Comparison of ENCODE assay signal across 1 cellular context in genomic region chr21:29022141-29022540, GRCh38.
TF ChIP-seq lines count a peak whose summit lies in the region.

No MANE protein-coding gene starts in this region.

TF ChIP-seq in SK-N-SH treated with all-trans-retinoic acid at 6 μM for 48 hours, 23 proteins besides CTCF, POLR2A, EP300 and RAD21 (continued from another document):
- no peak for TF ChIP-seq ISL1 (CRISPR knock-in tag; IDR thresholded peaks at IDR 0.05)
- no peak for TF ChIP-seq PATZ1 (CRISPR knock-in tag; IDR thresholded peaks at IDR 0.05; ENCODE audit: borderline replicate concordance)
- TF ChIP-seq TOX (CRISPR knock-in tag; IDR thresholded peaks at IDR 0.05; ENCODE audit: borderline replicate concordance): no peak
